ENCODE assay signal across 16 cellular contexts in the genomic region with DNA sequence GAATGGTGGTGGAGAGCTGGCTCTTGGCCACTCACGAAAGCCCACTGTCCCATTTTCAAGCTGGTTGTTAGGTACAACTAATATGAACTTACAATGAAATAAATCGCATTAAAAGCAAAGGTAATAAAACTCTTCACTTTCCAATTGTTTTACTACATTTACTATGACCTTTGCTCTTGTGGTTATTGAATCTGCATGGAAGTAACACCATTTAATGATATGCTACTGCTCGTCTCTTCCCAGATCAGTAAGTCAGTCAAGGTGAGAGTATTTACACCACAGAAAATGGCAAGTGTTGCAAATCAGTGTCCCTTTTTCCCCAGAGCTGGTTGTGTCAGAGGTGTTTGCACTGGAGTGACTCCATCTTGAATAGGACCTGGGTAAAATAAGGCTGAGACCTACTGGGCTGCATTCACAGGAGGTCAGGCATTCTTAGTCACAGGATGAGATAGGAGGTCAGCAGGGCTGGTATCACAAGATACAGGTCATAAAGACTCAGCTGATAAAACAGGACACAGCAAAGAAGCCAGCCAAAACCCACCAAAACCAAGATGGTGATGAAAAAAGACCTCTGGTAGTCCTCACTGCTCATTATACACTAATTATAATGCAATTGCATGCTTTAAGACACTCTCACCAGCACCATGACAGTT. TPM values are rescaled to one million over a fixed set of nuclear protein-coding genes. Genes with fewer than 3 reads are reported as not detected.
DNase-seq lines count a peak whose midpoint lies in the region; ATAC-seq, FAIRE-seq and TF ChIP-seq lines count a peak whose summit lies in the region.
"Had no signal": no experiment of that assay in that cellular context is flagged by ENCODE, and none has a peak within 500 bp of the region (broad histone marks: within the 10 kb centered on the region; RNA-seq: fewer than 3 reads in every experiment).

No MANE protein-coding gene starts in this region.

- CTCF ChIA-PET in activated CD4-positive, alpha-beta T cell treated with anti-CD3 and anti-CD28 coated beads, Interleukin-2, amount 10 ng/mL, durations not matched to agents 7 days and 5 days (lab: Charles Lee), result interaction anchor here (0.6 to 1.4 kb wide), 3 partner anchors 22 to 341 kb away, joined by 3 to 5 read pairs (median 3); no protein-coding TSS in a partner anchor
- CTCF ChIA-PET in K562 (lab: Yijun Ruan, JAX; ENCODE audit: low intra/inter-chr PET ratio), result no interaction called here

- BruUV-seq in K562 (replicated peaks; lab: Mats Ljungman, UMichigan), result no TSS peak

- peaks cover 0 to 5% of the 10 kb centered on the region in 2 experiments; a peak in 2 of 5 replicates for H3K27me3 ChIP-seq in K562 (ENCODE audit: control insufficient read depth in 2 of 2, insufficient read depth in 2 of 2, low read length in 2 of 2)
- no peaks in the 10 kb centered on the region for H3K27me3 ChIP-seq in skeletal muscle tissue (ENCODE audit: control insufficient read depth in 3 of 3, insufficient read depth in 3 of 3, low read length in 3 of 3)
- H3K27me3 ChIP-seq in gastroesophageal sphincter, result no peaks in the 10 kb centered on the region
- H3K27me3 ChIP-seq: neural progenitor cell, right lobe of liver had no signal

- no peaks in the 10 kb centered on the region for H4K20me1 ChIP-seq in K562 (replicated peaks; ENCODE audit: control insufficient read depth, insufficient read depth, low read length)

- no peaks in the 10 kb centered on the region for H3K9me1 ChIP-seq in K562 (ENCODE audit: control insufficient read depth, insufficient read depth, low read length)

- TF ChIP-seq CTCF in K562 (IDR thresholded peaks at IDR 0.05 in 2 of 3, conservative IDR thresholded peaks at IDR 0.05 in 1 of 3; ENCODE audit: insufficient read depth in 2 of 3, low read depth in 1 of 3, low read length in 3 of 3), result no peak
- no peak for TF ChIP-seq CTCF in gastroesophageal sphincter (IDR thresholded peaks at IDR 0.05)

- peak overlapping the region; percentile 60 for H3K27ac Mint-ChIP-seq in activated CD4-positive, alpha-beta T cell treated with anti-CD3 and anti-CD28 coated beads, Interleukin-2, amount 10 ng/mL, durations not matched to agents 7 days and 5 days
- H3K27ac Mint-ChIP-seq: neural progenitor cell had no signal

- H3K36me3 ChIP-seq in K562 (ENCODE audit: control insufficient read depth, insufficient read depth, low read length), result no peaks in the 10 kb centered on the region
- H3K36me3 ChIP-seq in skeletal muscle tissue (ENCODE audit: control insufficient read depth in 3 of 3, insufficient read depth in 3 of 3, low read length in 3 of 3), result no peaks in the 10 kb centered on the region
- H3K36me3 ChIP-seq in gastroesophageal sphincter, result no peaks in the 10 kb centered on the region
- H3K36me3 ChIP-seq: neural progenitor cell, right lobe of liver had no signal

- no peaks in the 10 kb centered on the region for H3K36me3 Mint-ChIP-seq in activated CD4-positive, alpha-beta T cell treated with anti-CD3 and anti-CD28 coated beads, Interleukin-2, amount 10 ng/mL, durations not matched to agents 7 days and 5 days (ENCODE audit: low read depth)
- H3K36me3 Mint-ChIP-seq: neural progenitor cell had no signal

- ATAC-seq in K562 (no peak), gastroesophageal sphincter (no peak)
- ATAC-seq: right lobe of liver had no signal

- intact Hi-C loops in K562 (cut with micrococcal nuclease), result no loop called here

- no peaks in the 10 kb centered on the region for H3K4me1 ChIP-seq in K562 (replicated peaks in 1 of 2; ENCODE audit: control insufficient read depth in 2 of 2, insufficient read depth in 2 of 2, low read length in 2 of 2)
- no peaks in the 10 kb centered on the region for H3K4me1 ChIP-seq in skeletal muscle tissue (ENCODE audit: control insufficient read depth in 3 of 3, insufficient read depth in 3 of 3, low read length in 3 of 3)
- H3K4me1 ChIP-seq in gastroesophageal sphincter, result peaks cover 0 to 27% (median 0%) of the 10 kb centered on the region in 3 donors
- H3K4me1 ChIP-seq: neural progenitor cell, right lobe of liver had no signal

- 0% methylated on average over 3 of the region's 3 CpGs for WGBS in K562 (ENCODE audit: insufficient coverage, low coverage, missing lambda C conversion rate)
- 96 to 100% methylated on average over 3 of the region's 3 CpGs for WGBS in gastroesophageal sphincter (ENCODE audit: low coverage in 1 of 2), 2 donors

- no peak overlapping the region for H3K4me3 Mint-ChIP-seq in activated CD4-positive, alpha-beta T cell treated with anti-CD3 and anti-CD28 coated beads, Interleukin-2, amount 10 ng/mL, durations not matched to agents 7 days and 5 days
- H3K4me3 Mint-ChIP-seq: H9, neural progenitor cell had no signal

- H3K4me2 ChIP-seq in K562 (ENCODE audit: insufficient read depth, low read length), result no peak overlapping the region
- H3K4me2 ChIP-seq: neural progenitor cell had no signal

- FAIRE-seq in GM12891 (lab: Jason Lieb, UNC), result peak; percentile 56
- FAIRE-seq in K562 (lab: Jason Lieb, UNC), result no peak
- FAIRE-seq: A204.1, TTC549 had no signal

- POLR2A ChIA-PET in activated CD4-positive, alpha-beta T cell treated with anti-CD3 and anti-CD28 coated beads, Interleukin-2, amount 10 ng/mL, durations not matched to agents 7 days and 5 days (lab: Charles Lee), result no interaction called here
- POLR2A ChIA-PET in K562 (lab: Yijun Ruan, JAX), result interaction anchor here (1.1 kb wide), 1 partner anchor 14 kb away, joined by 3 read pairs; no protein-coding TSS in a partner anchor

- no peaks in the 10 kb centered on the region for H3K27me3 Mint-ChIP-seq in activated CD4-positive, alpha-beta T cell treated with anti-CD3 and anti-CD28 coated beads, Interleukin-2, amount 10 ng/mL, durations not matched to agents 7 days and 5 days

- in situ Hi-C loops in K562 (cut with MboI), result no loop called here

- H3K9ac ChIP-seq in K562 (ENCODE audit: insufficient read depth in 1 of 2, low read depth in 2 of 2, low read length in 2 of 2) (no peak overlapping the region), skeletal muscle tissue (ENCODE audit: low read depth in 1 of 3, low read length in 3 of 3) (no peak overlapping the region)
- H3K9ac ChIP-seq: neural progenitor cell had no signal

- no peaks in the 10 kb centered on the region for H3K79me2 ChIP-seq in K562 (ENCODE audit: control insufficient read depth, insufficient read depth, low read length)

- H3K9me3 ChIP-seq in K562 (replicated peaks; ENCODE audit: control insufficient read depth, insufficient read depth, low read depth, low read length), result no peaks in the 10 kb centered on the region
- H3K9me3 ChIP-seq in skeletal muscle tissue (ENCODE audit: control insufficient read depth in 3 of 3, low read length in 3 of 3), result no peaks in the 10 kb centered on the region
- H3K9me3 ChIP-seq in gastroesophageal sphincter, result no peaks in the 10 kb centered on the region
- H3K9me3 ChIP-seq: right lobe of liver had no signal

- no peak for DNase-seq in activated CD4-positive, alpha-beta T cell treated with anti-CD3 and anti-CD28 coated beads, Interleukin-2, amount 10 ng/mL, durations not matched to agents 7 days and 5 days
- no peak for DNase-seq in activated CD4-positive, alpha-beta T cell treated with anti-CD3 and anti-CD28 coated beads, Interleukin-2, amount 50 U/mL, for 1 hour
- DNase-seq in GM12891 (ENCODE audit: insufficient read length, low spot score) (no peak), K562 (ENCODE audit: extremely low read depth in 1 of 4, low spot score in 3 of 4) (no peak), DMS153 treated with DMSO at 0.1 percent for 48 hours (lab: John Stamatoyannopoulos, UW; ENCODE audit: unreplicated experiment) (no peak), NCI-H226 (no peak)
- DNase-seq: central memory CD4-positive, alpha-beta T cell; H9; NCI-H1694; right lobe of liver; stimulated activated CD4-positive, alpha-beta T cell treated with anti-CD3 and anti-CD28 coated beads, Interleukin-2, amount 100 ng/mL, for 48 hours had no signal

- TF ChIP-seq EP300 in K562 (IDR thresholded peaks at IDR 0.05; ENCODE audit: low read length) (no peak), gastroesophageal sphincter (IDR thresholded peaks at IDR 0.05) (no peak)

- no peak overlapping the region for H3K4me3 ChIP-seq in K562
- no peak overlapping the region for H3K4me3 ChIP-seq in skeletal muscle tissue (ENCODE audit: low read length in 3 of 3)
- no peak overlapping the region for H3K4me3 ChIP-seq in gastroesophageal sphincter
- H3K4me3 ChIP-seq: neural progenitor cell, right lobe of liver had no signal

- H3K27ac ChIP-seq in K562 (ENCODE audit: extremely low read depth, low read depth, low read length) (no peak overlapping the region), skeletal muscle tissue (ENCODE audit: low read depth, low read length) (peak overlapping the region; percentile 45), gastroesophageal sphincter (peak overlapping the region in 1 of 4 donors; percentile 19)
- H3K27ac ChIP-seq: neural progenitor cell had no signal

- H3K9me3 Mint-ChIP-seq in activated CD4-positive, alpha-beta T cell treated with anti-CD3 and anti-CD28 coated beads, Interleukin-2, amount 10 ng/mL, durations not matched to agents 7 days and 5 days, result no peaks in the 10 kb centered on the region
- H3K9me3 Mint-ChIP-seq: H9, neural progenitor cell had no signal

- TF ChIP-seq RAD21 in K562 (CRISPR knock-in tag; conservative IDR thresholded peaks at IDR 0.05 in 1 of 2, IDR thresholded peaks at IDR 0.05 in 1 of 2), result no peak

- peaks cover 39% of the 10 kb centered on the region for H3K4me1 Mint-ChIP-seq in activated CD4-positive, alpha-beta T cell treated with anti-CD3 and anti-CD28 coated beads, Interleukin-2, amount 10 ng/mL, durations not matched to agents 7 days and 5 days

- TF ChIP-seq POLR2A in GM12891 (IDR thresholded peaks at IDR 0.05; ENCODE audit: low read depth, low read length) (no peak), K562 (conservative IDR thresholded peaks at IDR 0.05) (no peak), gastroesophageal sphincter (IDR thresholded peaks at IDR 0.05) (no peak)

- H2AFZ ChIP-seq in K562 (ENCODE audit: low read depth, low read length), result no peak overlapping the region
- H2AFZ ChIP-seq: neural progenitor cell had no signal

RNA-seq across cellular contexts. Expression of a gene that starts 57.7 kb away (rescaled TPM):
- 1 to 10 TPM; 6.9 to 8.2 TPM for total RNA-seq in activated CD4-positive, alpha-beta T cell treated with anti-CD3 and anti-CD28 coated beads, Interleukin-2, amount 10 ng/mL, durations not matched to agents 7 days and 5 days
- 4.6 TPM for polyA plus RNA-seq in GM12891 (2012; ENCODE audit: low read depth, missing spikeins)
- total RNA-seq in K562 (2011; cell fraction: chromatin; rRNA removed; ENCODE audit: low replicate concordance), result not detected in 2 replicates
- total RNA-seq in K562 (2011; cell fraction: nucleolus; rRNA removed), result not detected in 2 replicates
- total RNA-seq in K562 (2011; cell fraction: nucleoplasm; rRNA removed), result 0.53 TPM in 1 of 2 replicates, not detected in the other
- total RNA-seq in K562 (2014; rRNA removed) (0.05 and 0.12 TPM in 2 replicates), K562 (2014; rRNA removed; fragmentation: Illumina TruSeq; extraction: Trizol) (0.03 TPM in 1 of 2 replicates, not detected in the other), K562 (2015; rRNA removed; fragmentation: Illumina TruSeq; extraction: Trizol) (0.04 TPM in 2 replicates), K562 (2021) (0.09 and 0.25 TPM in 2 replicates), skeletal muscle tissue (21.4 TPM), gastroesophageal sphincter (10 to 100 TPM in 3 of 4 donors, 1 to 10 TPM in 1; 7.1 to 22.3 (median 19.8) TPM)
- polyA plus RNA-seq in K562 (2011; rRNA removed) (not detected in 2 replicates), K562 (2014; fragmentation: Illumina TruSeq; extraction: Trizol) (0.03 TPM in 2 replicates), K562 (2014; fragmentation: Nextera tagmentation; extraction: Ambion mirVana) (under 1 TPM in 1 of 2 experiments, not detected in 1; 0.04 TPM), K562 (2014; rRNA removed) (0.03 and 0.30 TPM in 2 replicates)
- 0.01 TPM in 1 of 2 replicates, not detected in the other for polyA plus RNA-seq in K562 (2011; cell fraction: cytosol; rRNA removed)
- not detected in 2 replicates for polyA plus RNA-seq in K562 (2011; cell fraction: nucleus; rRNA removed)
- 0.08 and 0.28 TPM in 2 replicates for polyA plus RNA-seq in K562 (2012)
- polyA minus RNA-seq in K562 (2011; rRNA and poly(A)+ RNA removed), result not detected in 2 replicates
- not detected in 2 replicates for polyA minus RNA-seq in K562 (2011; cell fraction: cytosol; rRNA and poly(A)+ RNA removed)
- not detected in 2 replicates for polyA minus RNA-seq in K562 (2011; cell fraction: nucleus; rRNA and poly(A)+ RNA removed)

Comparison
In these comparisons a context has a peak if more than half of its experiments do, and no peak if none do; other contexts are left out.
1. RNA of a gene that starts 57.7 kb away (total RNA-seq): 21.4 TPM in skeletal muscle tissue (single experiment), 7.1 to 22.3 TPM in gastroesophageal sphincter and 6.9 to 8.2 TPM in activated CD4-positive, alpha-beta T cell treated with anti-CD3 and anti-CD28 coated beads, Interleukin-2, amount 10 ng/mL, durations not matched to agents 7 days and 5 days; 0.03 to 0.53 TPM in K562; every median in the first group is over 4 times any median in the second.